In the genomic region with DNA sequence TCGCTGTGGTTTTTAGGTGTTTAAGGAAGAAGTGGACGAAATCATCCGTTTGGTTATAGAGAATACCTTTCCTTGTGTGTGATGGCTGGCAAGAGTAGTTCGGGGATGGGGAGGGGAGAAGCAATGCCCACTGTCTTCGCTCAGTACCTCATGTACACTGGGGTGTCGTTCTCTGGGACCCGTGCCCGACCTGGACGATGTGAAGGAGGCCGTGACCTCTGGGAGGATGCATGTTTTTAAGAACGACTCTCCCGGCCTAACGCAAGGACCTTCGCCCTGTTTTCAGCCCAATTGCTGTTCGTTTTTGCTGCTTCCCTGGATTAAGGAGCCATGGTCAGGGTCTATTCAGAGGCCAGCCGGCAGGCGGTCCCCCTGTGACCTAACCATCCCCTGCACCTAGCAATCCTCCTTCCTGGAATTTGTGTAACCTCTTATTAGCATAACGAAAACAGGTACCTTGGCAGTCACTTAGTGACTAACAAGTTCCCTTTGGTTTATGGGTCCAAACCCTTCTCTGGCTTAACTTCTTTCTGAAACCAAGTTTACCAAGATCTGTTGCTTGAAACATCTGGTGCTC, we compare ENCODE assay signal across 7 cellular contexts. TPM values are rescaled to one million over a fixed set of nuclear protein-coding genes. Genes with fewer than 3 reads are reported as not detected.
A peak's percentile ranks its signal among the peaks of the same experiment; 100 is the strongest.
DNase-seq lines count a peak whose midpoint lies in the region; ATAC-seq and TF ChIP-seq lines count a peak whose summit lies in the region.

No MANE protein-coding gene starts in this region.

- H3K27me3 ChIP-seq in HCT116 (ENCODE audit: insufficient read depth, low read length): no peaks in the 10 kb centered on the region

- H3K4me1 ChIP-seq in HCT116 (ENCODE audit: control insufficient read depth in 1 of 2, insufficient read depth in 2 of 2, low read length in 2 of 2): peaks cover 28 to 51% of the 10 kb centered on the region in 2 experiments

- RAD21 ChIA-PET in HCT116 (lab: Charles Lee; ENCODE audit: low non-redundant PET in 1 of 2, low total read pairs in 2 of 2, uncharacterized antibody in 2 of 2, unreplicated experiment in 2 of 2): no interaction called here

- no peak for ATAC-seq in HCT116

- no peaks in the 10 kb centered on the region for H3K9me3 ChIP-seq in HCT116 (ENCODE audit: control insufficient read depth in 1 of 2, insufficient read depth in 1 of 2, low read depth in 1 of 2, low read length in 2 of 2)

- peaks cover 11% of the 10 kb centered on the region for H3K4me1 Mint-ChIP-seq in glutamatergic neuron (ENCODE audit: low read depth, unreplicated experiment)

- TF ChIP-seq POLR2A in HCT116 (IDR thresholded peaks at IDR 0.05; ENCODE audit: borderline replicate concordance, extremely low read depth, insufficient read depth, insufficient read length): no peak

- peaks cover 50% of the 10 kb centered on the region for H3K79me2 ChIP-seq in HCT116 (ENCODE audit: insufficient read depth, low read length)

- no peaks in the 10 kb centered on the region for H3K36me3 ChIP-seq in HCT116 (ENCODE audit: control insufficient read depth in 1 of 2, insufficient read depth in 2 of 2, low read length in 2 of 2)

- TSS peak; percentile 72 for BruUV-seq in HCT116 (replicated peaks; lab: Mats Ljungman, UMichigan)

- no peak for TF ChIP-seq RAD21 in HCT116 (IDR thresholded peaks at IDR 0.05; ENCODE audit: low read depth)

- H2AFZ ChIP-seq in HCT116 (ENCODE audit: low read depth, low read length, poor library complexity, severe bottlenecking): no peak overlapping the region

- peaks cover 10% of the 10 kb centered on the region for H3K9me3 Mint-ChIP-seq in glutamatergic neuron (ENCODE audit: unreplicated experiment)

- H3K9ac ChIP-seq in HCT116 (ENCODE audit: low read length): peak overlapping the region; percentile 67

- peak overlapping the region; percentile 57; the same call in 1 of the 2 replicates for H3K27ac ChIP-seq in HCT116 (ENCODE audit: low read depth, low read length)

- H3K4me2 ChIP-seq in HCT116 (ENCODE audit: low read length): peak overlapping the region; percentile 88

- peaks cover 5% of the 10 kb centered on the region for H3K36me3 Mint-ChIP-seq in glutamatergic neuron (ENCODE audit: unreplicated experiment)

- H3K4me3 Mint-ChIP-seq in glutamatergic neuron (ENCODE audit: unreplicated experiment): peak overlapping the region; percentile 93

- CTCF ChIA-PET in HCT116 (lab: Charles Lee): interaction anchor here (0.6 kb wide), 1 partner anchor 12 kb away, joined by 4 read pairs; no protein-coding TSS in a partner anchor

- H4K20me1 ChIP-seq in HCT116 (ENCODE audit: insufficient read depth): no peaks in the 10 kb centered on the region; the same call in 1 of the 2 replicates

- TF ChIP-seq CTCF in HCT116 (IDR thresholded peaks at IDR 0.05 in 2 of 3, conservative IDR thresholded peaks at IDR 0.05 in 1 of 3; ENCODE audit: borderline replicate concordance in 1 of 3, insufficient read depth in 1 of 3, low read depth in 2 of 3, low read length in 2 of 3) (no peak), glutamatergic neuron (IDR thresholded peaks at IDR 0.05; ENCODE audit: partially characterized antibody, unreplicated experiment) (no peak)

- intact Hi-C loops in HCT116 (cut with micrococcal nuclease): loop anchor here (5.0 kb wide), 1 partner anchor 61 kb away; no protein-coding TSS in a partner anchor

- peak overlapping the region; percentile 49 to 62 for H3K4me3 ChIP-seq in HCT116 (replicated peaks in 1 of 2; ENCODE audit: low read depth in 1 of 2, low read length in 2 of 2)

- POLR2A ChIA-PET in HCT116 (lab: Charles Lee): interaction anchor here (0.6 kb wide), 1 partner anchor 191 kb away, joined by 3 read pairs; no protein-coding TSS in a partner anchor

- H3K27ac Mint-ChIP-seq in glutamatergic neuron (ENCODE audit: unreplicated experiment): peak overlapping the region; percentile 83

- peaks cover 24% of the 10 kb centered on the region for H3K27me3 Mint-ChIP-seq in glutamatergic neuron (ENCODE audit: unreplicated experiment)

- no peak for DNase-seq in HCT116 (ENCODE audit: low read depth, low spot score)
- peak; percentile 48 for DNase-seq in activated CD4-positive, CD25-positive, alpha-beta regulatory T cell treated with anti-CD3 and anti-CD28 coated beads, Interleukin-2, amount 50 U/mL, for 72 hours
- no peak for DNase-seq in glutamatergic neuron
- DNase-seq in stimulated activated CD4-positive, alpha-beta T cell treated with anti-CD3 and anti-CD28 coated beads, Interleukin-2, amount 100 ng/mL, for 24 hours: peak; percentile 37 to 45
- no peak for DNase-seq in SHP77 (lab: John Stamatoyannopoulos, UW)
- no peak for DNase-seq in central memory CD4-positive, alpha-beta T cell
- no peak for DNase-seq in NCI-H1417 treated with DMSO at 0.1 percent for 48 hours (lab: John Stamatoyannopoulos, UW)

- H3K9me2 ChIP-seq in HCT116 (ENCODE audit: insufficient read depth): no peaks in the 10 kb centered on the region

TF ChIP-seq in HCT116, 20 proteins besides CTCF, POLR2A, EP300 and RAD21:
- TF ChIP-seq JUND (IDR thresholded peaks at IDR 0.05): no peak
- TF ChIP-seq CEBPB (IDR thresholded peaks at IDR 0.05; ENCODE audit: low read depth): no peak
- TF ChIP-seq EGR1 (IDR thresholded peaks at IDR 0.05; ENCODE audit: low read depth): no peak
- TF ChIP-seq ZNF274 (IDR thresholded peaks at IDR 0.05; ENCODE audit: low read depth, low read length): no peak
- no peak for TF ChIP-seq ELF1 (IDR thresholded peaks at IDR 0.05; ENCODE audit: borderline replicate concordance, low read depth)
- TF ChIP-seq, protein P1, sequence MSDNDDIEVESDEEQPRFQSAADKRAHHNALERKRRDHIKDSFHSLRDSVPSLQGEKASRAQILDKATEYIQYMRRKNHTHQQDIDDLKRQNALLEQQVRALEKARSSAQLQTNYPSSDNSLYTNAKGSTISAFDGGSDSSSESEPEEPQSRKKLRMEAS (IDR thresholded peaks at IDR 0.05): no peak
- TF ChIP-seq YY1 (IDR thresholded peaks at IDR 0.05; ENCODE audit: extremely low read depth, insufficient replicate concordance, low read depth, low read length): no peak
- TF ChIP-seq, protein P2, sequence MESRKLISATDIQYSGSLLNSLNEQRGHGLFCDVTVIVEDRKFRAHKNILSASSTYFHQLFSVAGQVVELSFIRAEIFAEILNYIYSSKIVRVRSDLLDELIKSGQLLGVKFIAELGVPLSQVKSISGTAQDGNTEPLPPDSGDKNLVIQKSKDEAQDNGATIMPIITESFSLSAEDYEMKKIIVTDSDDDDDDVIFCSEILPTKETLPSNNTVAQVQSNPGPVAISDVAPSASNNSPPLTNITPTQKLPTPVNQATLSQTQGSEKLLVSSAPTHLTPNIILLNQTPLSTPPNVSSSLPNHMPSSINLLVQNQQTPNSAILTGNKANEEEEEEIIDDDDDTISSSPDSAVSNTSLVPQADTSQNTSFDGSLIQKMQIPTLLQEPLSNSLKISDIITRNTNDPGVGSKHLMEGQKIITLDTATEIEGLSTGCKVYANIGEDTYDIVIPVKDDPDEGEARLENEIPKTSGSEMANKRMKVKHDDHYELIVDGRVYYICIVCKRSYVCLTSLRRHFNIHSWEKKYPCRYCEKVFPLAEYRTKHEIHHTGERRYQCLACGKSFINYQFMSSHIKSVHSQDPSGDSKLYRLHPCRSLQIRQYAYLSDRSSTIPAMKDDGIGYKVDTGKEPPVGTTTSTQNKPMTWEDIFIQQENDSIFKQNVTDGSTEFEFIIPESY (IDR thresholded peaks at IDR 0.05; ENCODE audit: extremely low read depth, insufficient replicate concordance, low read length): no peak
- no peak for TF ChIP-seq SIN3A (IDR thresholded peaks at IDR 0.05; ENCODE audit: low read depth)
- no peak for TF ChIP-seq EZH2phosphoT487 (IDR thresholded peaks at IDR 0.05; ENCODE audit: borderline replicate concordance)
- TF ChIP-seq POLR2AphosphoS5 (IDR thresholded peaks at IDR 0.05; ENCODE audit: low read depth, low read length): no peak
- TF ChIP-seq TCF7L2 (IDR thresholded peaks at IDR 0.05; ENCODE audit: borderline replicate concordance, extremely low read depth, insufficient read depth, insufficient read length): no peak
- TF ChIP-seq, protein P3, sequence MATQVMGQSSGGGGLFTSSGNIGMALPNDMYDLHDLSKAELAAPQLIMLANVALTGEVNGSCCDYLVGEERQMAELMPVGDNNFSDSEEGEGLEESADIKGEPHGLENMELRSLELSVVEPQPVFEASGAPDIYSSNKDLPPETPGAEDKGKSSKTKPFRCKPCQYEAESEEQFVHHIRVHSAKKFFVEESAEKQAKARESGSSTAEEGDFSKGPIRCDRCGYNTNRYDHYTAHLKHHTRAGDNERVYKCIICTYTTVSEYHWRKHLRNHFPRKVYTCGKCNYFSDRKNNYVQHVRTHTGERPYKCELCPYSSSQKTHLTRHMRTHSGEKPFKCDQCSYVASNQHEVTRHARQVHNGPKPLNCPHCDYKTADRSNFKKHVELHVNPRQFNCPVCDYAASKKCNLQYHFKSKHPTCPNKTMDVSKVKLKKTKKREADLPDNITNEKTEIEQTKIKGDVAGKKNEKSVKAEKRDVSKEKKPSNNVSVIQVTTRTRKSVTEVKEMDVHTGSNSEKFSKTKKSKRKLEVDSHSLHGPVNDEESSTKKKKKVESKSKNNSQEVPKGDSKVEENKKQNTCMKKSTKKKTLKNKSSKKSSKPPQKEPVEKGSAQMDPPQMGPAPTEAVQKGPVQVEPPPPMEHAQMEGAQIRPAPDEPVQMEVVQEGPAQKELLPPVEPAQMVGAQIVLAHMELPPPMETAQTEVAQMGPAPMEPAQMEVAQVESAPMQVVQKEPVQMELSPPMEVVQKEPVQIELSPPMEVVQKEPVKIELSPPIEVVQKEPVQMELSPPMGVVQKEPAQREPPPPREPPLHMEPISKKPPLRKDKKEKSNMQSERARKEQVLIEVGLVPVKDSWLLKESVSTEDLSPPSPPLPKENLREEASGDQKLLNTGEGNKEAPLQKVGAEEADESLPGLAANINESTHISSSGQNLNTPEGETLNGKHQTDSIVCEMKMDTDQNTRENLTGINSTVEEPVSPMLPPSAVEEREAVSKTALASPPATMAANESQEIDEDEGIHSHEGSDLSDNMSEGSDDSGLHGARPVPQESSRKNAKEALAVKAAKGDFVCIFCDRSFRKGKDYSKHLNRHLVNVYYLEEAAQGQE (IDR thresholded peaks at IDR 0.05; ENCODE audit: low read depth): no peak
- TF ChIP-seq, protein P4, sequence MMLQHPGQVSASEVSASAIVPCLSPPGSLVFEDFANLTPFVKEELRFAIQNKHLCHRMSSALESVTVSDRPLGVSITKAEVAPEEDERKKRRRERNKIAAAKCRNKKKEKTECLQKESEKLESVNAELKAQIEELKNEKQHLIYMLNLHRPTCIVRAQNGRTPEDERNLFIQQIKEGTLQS (IDR thresholded peaks at IDR 0.05): no peak

RNA-seq across cellular contexts. Expression of gene NFE2L3, which starts 1.3 kb away (rescaled TPM):
- total RNA-seq in HCT116 (2021; ENCODE audit: unreplicated experiment) (27.0 TPM), glutamatergic neuron (ENCODE audit: unreplicated experiment) (42.1 TPM)
- polyA plus RNA-seq in HCT116 (2012): 9.7 and 16.0 TPM in 2 replicates

RNA-seq across cellular contexts. Expression of gene HNRNPA2B1, which starts 47.2 kb away (rescaled TPM):
- 870 TPM for total RNA-seq in HCT116 (2021; ENCODE audit: unreplicated experiment)
- polyA plus RNA-seq in HCT116 (2012): 635 and 851 TPM in 2 replicates
- total RNA-seq in glutamatergic neuron (ENCODE audit: unreplicated experiment): 685 TPM

RNA-seq across cellular contexts. Expression of gene CBX3, which starts 48.2 kb away (rescaled TPM):
- total RNA-seq in HCT116 (2021; ENCODE audit: unreplicated experiment) (274 TPM), glutamatergic neuron (ENCODE audit: unreplicated experiment) (191 TPM)
- polyA plus RNA-seq in HCT116 (2012): 57.7 and 80.0 TPM in 2 replicates

Comparison
In these comparisons a context has a peak if more than half of its experiments do, and no peak if none do; other contexts are left out.
1. DNase-seq: peak in activated CD4-positive, CD25-positive, alpha-beta regulatory T cell treated with anti-CD3 and anti-CD28 coated beads, Interleukin-2, amount 50 U/mL, for 72 hours (single experiment) and stimulated activated CD4-positive, alpha-beta T cell treated with anti-CD3 and anti-CD28 coated beads, Interleukin-2, amount 100 ng/mL, for 24 hours (2 of 2); none in HCT116 (single experiment), glutamatergic neuron (single experiment), SHP77 (0 of 2), central memory CD4-positive, alpha-beta T cell (single experiment) and NCI-H1417 treated with DMSO at 0.1 percent for 48 hours (single experiment).